In genomic region chr2:84904717-84905174, GRCh38 we compare ENCODE assay signal across 1 cellular context.
TF ChIP-seq lines count a peak whose summit lies in the region.

No MANE protein-coding gene starts in this region.

TF ChIP-seq in GM23338, 12 proteins besides CTCF, POLR2A, EP300 and RAD21 (continued from another document):
- TF ChIP-seq ZNF462 (CRISPR knock-in tag; IDR thresholded peaks at IDR 0.05): no peak
- TF ChIP-seq ZNF331 (CRISPR knock-in tag; IDR thresholded peaks at IDR 0.05; ENCODE audit: low read depth): no peak
- no peak for TF ChIP-seq NANOG (IDR thresholded peaks at IDR 0.05; ENCODE audit: borderline replicate concordance)
- TF ChIP-seq ETS1 (IDR thresholded peaks at IDR 0.05): no peak
- TF ChIP-seq EZH2 (IDR thresholded peaks at IDR 0.05; ENCODE audit: low read depth, unreplicated experiment): no peak
- no peak for TF ChIP-seq EZH2phosphoT487 (IDR thresholded peaks at IDR 0.05; ENCODE audit: unreplicated experiment)
- TF ChIP-seq STAT1 (IDR thresholded peaks at IDR 0.05; ENCODE audit: unreplicated experiment): no peak
- no peak; the same call in 1 of the 2 replicates for TF ChIP-seq POLR2AphosphoS5 (IDR thresholded peaks at IDR 0.05; ENCODE audit: low read depth)
- TF ChIP-seq REST (IDR thresholded peaks at IDR 0.05; ENCODE audit: unreplicated experiment): no peak
- TF ChIP-seq JUNB (IDR thresholded peaks at IDR 0.05; ENCODE audit: unreplicated experiment): no peak
